ENCODE assay signal across 1 cellular context in the genomic region with DNA sequence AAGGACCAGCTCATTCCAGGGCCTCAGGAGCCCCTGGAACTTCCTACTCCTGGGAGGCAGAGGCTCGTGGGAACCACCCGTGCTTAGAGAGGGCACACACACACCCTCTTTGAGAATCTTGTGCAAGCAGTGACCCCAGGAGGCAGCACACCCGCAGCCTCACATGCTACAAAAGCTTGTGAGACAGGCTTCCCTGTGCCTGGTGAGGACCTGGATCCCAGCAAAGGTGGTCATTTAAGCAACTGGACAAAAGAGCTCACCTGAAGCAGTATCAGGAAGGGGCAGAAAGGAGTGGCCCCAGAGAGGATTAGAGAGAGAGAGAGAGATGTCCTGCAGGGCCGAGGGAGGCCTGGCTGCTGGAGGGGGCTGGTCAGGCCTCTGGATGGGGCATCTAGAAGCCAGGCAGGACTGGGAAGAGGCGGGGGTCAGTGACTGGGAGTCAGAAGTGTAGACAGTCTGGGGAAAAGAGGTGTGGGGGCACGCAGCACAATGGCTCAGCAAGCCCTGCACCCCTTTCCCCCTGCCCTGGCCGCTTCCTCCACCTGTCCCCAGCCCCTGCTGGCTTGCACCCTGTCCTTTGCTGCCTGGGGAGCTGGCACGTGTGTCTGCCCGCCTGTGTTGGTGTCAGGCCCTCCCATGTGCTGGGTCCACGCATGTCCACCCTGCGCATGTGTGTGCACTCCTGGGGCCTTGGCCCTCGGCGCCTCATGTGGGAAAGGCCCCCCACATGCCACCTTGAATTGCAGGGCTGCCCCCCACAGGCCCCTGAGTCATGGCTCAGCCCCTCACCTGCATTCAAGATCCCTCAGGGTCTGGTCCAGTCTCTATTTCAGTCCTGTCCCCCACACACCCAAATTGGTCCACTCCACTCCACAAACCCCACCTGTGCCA.
TF ChIP-seq lines count a peak whose summit lies in the region.

No MANE protein-coding gene starts in this region.

TF ChIP-seq in HepG2, 621 proteins besides CTCF, POLR2A, EP300 and RAD21:
- TF ChIP-seq MYNN (CRISPR knock-in tag; IDR thresholded peaks at IDR 0.05; ENCODE audit: low read depth) (no peak), HHEX (CRISPR knock-in tag; IDR thresholded peaks at IDR 0.05) (no peak), PCBP1 (IDR thresholded peaks at IDR 0.05; ENCODE audit: borderline replicate concordance, low read depth, low read length) (0 out of 2 replicates have a peak, but pooled peaks have one; percentile 5), ZFP37 (CRISPR knock-in tag; IDR thresholded peaks at IDR 0.05; ENCODE audit: borderline replicate concordance) (no peak), ZNF260 (CRISPR knock-in tag; IDR thresholded peaks at IDR 0.05; ENCODE audit: borderline replicate concordance, low read depth) (no peak), CBX2 (IDR thresholded peaks at IDR 0.05; ENCODE audit: low read depth, low read length) (no peak), CBX2 (CRISPR knock-in tag; IDR thresholded peaks at IDR 0.05; ENCODE audit: low read depth) (no peak), FOXP1 (IDR thresholded peaks at IDR 0.05) (no peak), FOXP1 (CRISPR knock-in tag; IDR thresholded peaks at IDR 0.05) (no peak), NR2C2 (CRISPR knock-in tag; IDR thresholded peaks at IDR 0.05; ENCODE audit: borderline replicate concordance) (no peak), RCOR2 (CRISPR knock-in tag; IDR thresholded peaks at IDR 0.05) (no peak), AGO2 (optimal IDR thresholded peaks at IDR 0.05; ENCODE audit: low read depth, low read length) (peak; percentile 91), FOXO1 (CRISPR knock-in tag; IDR thresholded peaks at IDR 0.05) (no peak)
- TF ChIP-seq, protein P1, sequence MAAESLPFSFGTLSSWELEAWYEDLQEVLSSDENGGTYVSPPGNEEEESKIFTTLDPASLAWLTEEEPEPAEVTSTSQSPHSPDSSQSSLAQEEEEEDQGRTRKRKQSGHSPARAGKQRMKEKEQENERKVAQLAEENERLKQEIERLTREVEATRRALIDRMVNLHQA (CRISPR knock-in tag; IDR thresholded peaks at IDR 0.05): no peak
- TF ChIP-seq, protein P2, sequence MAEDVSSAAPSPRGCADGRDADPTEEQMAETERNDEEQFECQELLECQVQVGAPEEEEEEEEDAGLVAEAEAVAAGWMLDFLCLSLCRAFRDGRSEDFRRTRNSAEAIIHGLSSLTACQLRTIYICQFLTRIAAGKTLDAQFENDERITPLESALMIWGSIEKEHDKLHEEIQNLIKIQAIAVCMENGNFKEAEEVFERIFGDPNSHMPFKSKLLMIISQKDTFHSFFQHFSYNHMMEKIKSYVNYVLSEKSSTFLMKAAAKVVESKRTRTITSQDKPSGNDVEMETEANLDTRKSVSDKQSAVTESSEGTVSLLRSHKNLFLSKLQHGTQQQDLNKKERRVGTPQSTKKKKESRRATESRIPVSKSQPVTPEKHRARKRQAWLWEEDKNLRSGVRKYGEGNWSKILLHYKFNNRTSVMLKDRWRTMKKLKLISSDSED (CRISPR knock-in tag; IDR thresholded peaks at IDR 0.05): no peak
